In genomic region chr3:59783468-59783988, GRCh38 we compare ENCODE assay signal across 13 cellular contexts.
A peak's percentile ranks its signal among the peaks of the same experiment; 100 is the strongest.
DNase-seq lines count a peak whose midpoint lies in the region; ATAC-seq and TF ChIP-seq lines count a peak whose summit lies in the region.
"Had no signal": no experiment of that assay in that cellular context is flagged by ENCODE, and none has a peak within 500 bp of the region (broad histone marks: within the 10 kb centered on the region; RNA-seq: fewer than 3 reads in every experiment).

No MANE protein-coding gene starts in this region.

- H3K27me3 Mint-ChIP-seq in T-helper 2 cell treated with Interferon-gamma antibody and Interleukin-4, amounts not matched to agents 5 μg/mL and 100 μg/mL, for 36 hours (ENCODE audit: low read depth): no peaks in the 10 kb centered on the region

- H3K27ac Mint-ChIP-seq in T-helper 2 cell treated with Interferon-gamma antibody and Interleukin-4, amounts not matched to agents 5 μg/mL and 100 μg/mL, for 36 hours: peak overlapping the region; percentile 63

- peaks cover 23% of the 10 kb centered on the region for H3K4me1 Mint-ChIP-seq in T-helper 2 cell treated with Interferon-gamma antibody and Interleukin-4, amounts not matched to agents 5 μg/mL and 100 μg/mL, for 36 hours (ENCODE audit: low read depth)

- ATAC-seq in HG03025 (IDR thresholded peaks at IDR 0.05; ENCODE audit: low FRiP score, unreplicated experiment) (no peak), heart left ventricle (no peak), HG02852 (IDR thresholded peaks at IDR 0.05; ENCODE audit: unreplicated experiment) (no peak)

- no peaks in the 10 kb centered on the region for H3K36me3 ChIP-seq in heart left ventricle
- H3K36me3 ChIP-seq: SJCRH30, stomach had no signal

- peak; percentile 10 for DNase-seq in stimulated activated naive CD4-positive, alpha-beta T cell treated with Interleukin-2 at 50 U/mL for 16 hours (lab: John Stamatoyannopoulos, UW)
- DNase-seq in stimulated activated naive CD4-positive, alpha-beta T cell (lab: John Stamatoyannopoulos, UW): no peak
- DNase-seq in T-helper 2 cell treated with Interferon-gamma antibody and Interleukin-4, amounts not matched to agents 5 μg/mL and 100 μg/mL, for 36 hours (ENCODE audit: low spot score): peak; percentile 67
- peak; percentile 3 for DNase-seq in central memory CD4-positive, alpha-beta T cell
- DNase-seq in heart left ventricle: no peak
- DNase-seq in lower leg skin (ENCODE audit: low spot score in 2 of 2): no peak
- DNase-seq: amniotic stem cell, DMS79, NCI-H69, SJCRH30, stomach had no signal

- H3K9me3 Mint-ChIP-seq in T-helper 2 cell treated with Interferon-gamma antibody and Interleukin-4, amounts not matched to agents 5 μg/mL and 100 μg/mL, for 36 hours: peaks cover 19% of the 10 kb centered on the region

- no peak overlapping the region for H3K4me3 ChIP-seq in heart left ventricle
- no peak overlapping the region for H3K4me3 ChIP-seq in lower leg skin (ENCODE audit: low read depth, poor library complexity, severe bottlenecking)
- H3K4me3 ChIP-seq: SJCRH30, stomach had no signal

- TF ChIP-seq CTCF in heart left ventricle (IDR thresholded peaks at IDR 0.05): no peak
- no peak for TF ChIP-seq CTCF in lower leg skin (IDR thresholded peaks at IDR 0.05)

- no peak for TF ChIP-seq POLR2A in heart left ventricle (IDR thresholded peaks at IDR 0.05)
- TF ChIP-seq POLR2A in lower leg skin (IDR thresholded peaks at IDR 0.05): no peak

- WGBS in heart left ventricle, 4 donors: 68 to 76% (median 72%) methylated on average over 3 of the region's 3 CpGs
- WGBS in lower leg skin, 2 donors: 79% methylated on average over 3 of the region's 3 CpGs

- H3K27ac ChIP-seq in heart left ventricle: no peak overlapping the region
- H3K27ac ChIP-seq: SJCRH30, stomach had no signal

- H3K27me3 ChIP-seq in heart left ventricle: no peaks in the 10 kb centered on the region
- H3K27me3 ChIP-seq: SJCRH30, stomach had no signal

- intact Hi-C loops in heart left ventricle (cut with DNase I): no loop called here
- intact Hi-C loops in lower leg skin (cut with DNase I; ENCODE audit: low total_unique reads): no loop called here

- no peaks in the 10 kb centered on the region for H3K4me1 ChIP-seq in heart left ventricle
- H3K4me1 ChIP-seq: SJCRH30, stomach had no signal

- H3K36me3 Mint-ChIP-seq in T-helper 2 cell treated with Interferon-gamma antibody and Interleukin-4, amounts not matched to agents 5 μg/mL and 100 μg/mL, for 36 hours (ENCODE audit: low read depth): peaks cover 44% of the 10 kb centered on the region

- peak overlapping the region; percentile 43 for H3K4me3 Mint-ChIP-seq in T-helper 2 cell treated with Interferon-gamma antibody and Interleukin-4, amounts not matched to agents 5 μg/mL and 100 μg/mL, for 36 hours

- H3K9me3 ChIP-seq in heart left ventricle: no peaks in the 10 kb centered on the region
- H3K9me3 ChIP-seq: SJCRH30, stomach had no signal

Comparison
In these comparisons a context has a peak if more than half of its experiments do, and no peak if none do; other contexts are left out.
1. DNase-seq: peak in stimulated activated naive CD4-positive, alpha-beta T cell treated with Interleukin-2 at 50 U/mL for 16 hours (single experiment), T-helper 2 cell treated with Interferon-gamma antibody and Interleukin-4, amounts not matched to agents 5 μg/mL and 100 μg/mL, for 36 hours (single experiment) and central memory CD4-positive, alpha-beta T cell (single experiment); none in stimulated activated naive CD4-positive, alpha-beta T cell (0 of 6), heart left ventricle (0 of 5) and lower leg skin (0 of 2).